In the genomic region with DNA sequence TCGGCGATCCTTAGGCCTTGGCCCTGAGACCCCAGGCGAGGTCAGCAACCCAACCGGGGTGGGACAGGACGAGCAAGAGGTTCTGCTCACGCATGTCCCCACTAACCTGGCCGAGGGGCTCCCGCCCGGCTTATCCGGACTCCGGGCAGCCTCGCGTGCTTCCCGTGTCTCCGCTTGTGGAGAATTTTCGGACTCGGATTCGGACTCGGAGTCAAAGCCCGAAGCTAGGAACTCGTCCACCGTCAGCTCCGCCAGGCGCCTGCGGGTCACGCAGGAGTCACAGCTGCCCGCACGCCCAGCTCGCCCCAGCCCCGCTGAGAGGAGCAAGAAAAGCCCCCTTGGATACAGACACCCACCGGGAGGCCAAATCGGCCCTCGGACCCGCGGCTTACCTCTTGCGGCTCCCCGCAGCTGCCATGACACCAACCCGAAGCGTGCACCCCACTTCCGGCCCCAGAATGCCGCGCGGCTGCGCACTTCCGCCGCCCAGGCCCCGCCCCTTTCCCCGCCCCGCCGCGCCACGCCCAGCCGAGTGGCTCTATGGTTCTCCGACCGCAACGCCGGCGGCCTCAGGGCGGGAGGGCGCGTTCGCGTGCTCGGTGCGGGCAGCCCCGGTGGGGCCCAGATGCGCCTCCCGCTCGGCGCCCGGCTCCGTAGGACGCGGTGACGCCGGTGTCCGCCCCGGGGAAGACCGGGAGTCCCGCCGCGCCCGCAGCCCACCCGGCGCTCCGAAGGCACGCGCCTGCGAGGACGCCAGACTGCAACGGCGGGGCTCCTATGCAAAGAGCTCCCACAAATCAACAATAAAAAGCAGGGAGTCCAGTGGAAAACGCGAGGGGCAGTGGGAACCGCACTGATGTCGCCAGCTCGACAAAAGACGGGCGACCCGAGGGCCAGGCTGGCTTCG, we compare ENCODE assay signal across 1 cellular context.
TF ChIP-seq lines count a peak whose summit lies in the region.

A gene (minus strand): TSS at position 434 of the 907 bp plus-strand sequence. CDS start 16 bp downstream, at position 418.

TF ChIP-seq in K562, 482 proteins besides CTCF, POLR2A, EP300 and RAD21 (continued from another document and continues in another):
- TF ChIP-seq, protein P1, sequence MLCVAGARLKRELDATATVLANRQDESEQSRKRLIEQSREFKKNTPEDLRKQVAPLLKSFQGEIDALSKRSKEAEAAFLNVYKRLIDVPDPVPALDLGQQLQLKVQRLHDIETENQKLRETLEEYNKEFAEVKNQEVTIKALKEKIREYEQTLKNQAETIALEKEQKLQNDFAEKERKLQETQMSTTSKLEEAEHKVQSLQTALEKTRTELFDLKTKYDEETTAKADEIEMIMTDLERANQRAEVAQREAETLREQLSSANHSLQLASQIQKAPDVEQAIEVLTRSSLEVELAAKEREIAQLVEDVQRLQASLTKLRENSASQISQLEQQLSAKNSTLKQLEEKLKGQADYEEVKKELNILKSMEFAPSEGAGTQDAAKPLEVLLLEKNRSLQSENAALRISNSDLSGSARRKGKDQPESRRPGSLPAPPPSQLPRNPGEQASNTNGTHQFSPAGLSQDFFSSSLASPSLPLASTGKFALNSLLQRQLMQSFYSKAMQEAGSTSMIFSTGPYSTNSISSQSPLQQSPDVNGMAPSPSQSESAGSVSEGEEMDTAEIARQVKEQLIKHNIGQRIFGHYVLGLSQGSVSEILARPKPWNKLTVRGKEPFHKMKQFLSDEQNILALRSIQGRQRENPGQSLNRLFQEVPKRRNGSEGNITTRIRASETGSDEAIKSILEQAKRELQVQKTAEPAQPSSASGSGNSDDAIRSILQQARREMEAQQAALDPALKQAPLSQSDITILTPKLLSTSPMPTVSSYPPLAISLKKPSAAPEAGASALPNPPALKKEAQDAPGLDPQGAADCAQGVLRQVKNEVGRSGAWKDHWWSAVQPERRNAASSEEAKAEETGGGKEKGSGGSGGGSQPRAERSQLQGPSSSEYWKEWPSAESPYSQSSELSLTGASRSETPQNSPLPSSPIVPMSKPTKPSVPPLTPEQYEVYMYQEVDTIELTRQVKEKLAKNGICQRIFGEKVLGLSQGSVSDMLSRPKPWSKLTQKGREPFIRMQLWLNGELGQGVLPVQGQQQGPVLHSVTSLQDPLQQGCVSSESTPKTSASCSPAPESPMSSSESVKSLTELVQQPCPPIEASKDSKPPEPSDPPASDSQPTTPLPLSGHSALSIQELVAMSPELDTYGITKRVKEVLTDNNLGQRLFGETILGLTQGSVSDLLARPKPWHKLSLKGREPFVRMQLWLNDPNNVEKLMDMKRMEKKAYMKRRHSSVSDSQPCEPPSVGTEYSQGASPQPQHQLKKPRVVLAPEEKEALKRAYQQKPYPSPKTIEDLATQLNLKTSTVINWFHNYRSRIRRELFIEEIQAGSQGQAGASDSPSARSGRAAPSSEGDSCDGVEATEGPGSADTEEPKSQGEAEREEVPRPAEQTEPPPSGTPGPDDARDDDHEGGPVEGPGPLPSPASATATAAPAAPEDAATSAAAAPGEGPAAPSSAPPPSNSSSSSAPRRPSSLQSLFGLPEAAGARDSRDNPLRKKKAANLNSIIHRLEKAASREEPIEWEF (CRISPR knock-in tag; IDR thresholded peaks at IDR 0.05) = no peak
- TF ChIP-seq, protein P2, sequence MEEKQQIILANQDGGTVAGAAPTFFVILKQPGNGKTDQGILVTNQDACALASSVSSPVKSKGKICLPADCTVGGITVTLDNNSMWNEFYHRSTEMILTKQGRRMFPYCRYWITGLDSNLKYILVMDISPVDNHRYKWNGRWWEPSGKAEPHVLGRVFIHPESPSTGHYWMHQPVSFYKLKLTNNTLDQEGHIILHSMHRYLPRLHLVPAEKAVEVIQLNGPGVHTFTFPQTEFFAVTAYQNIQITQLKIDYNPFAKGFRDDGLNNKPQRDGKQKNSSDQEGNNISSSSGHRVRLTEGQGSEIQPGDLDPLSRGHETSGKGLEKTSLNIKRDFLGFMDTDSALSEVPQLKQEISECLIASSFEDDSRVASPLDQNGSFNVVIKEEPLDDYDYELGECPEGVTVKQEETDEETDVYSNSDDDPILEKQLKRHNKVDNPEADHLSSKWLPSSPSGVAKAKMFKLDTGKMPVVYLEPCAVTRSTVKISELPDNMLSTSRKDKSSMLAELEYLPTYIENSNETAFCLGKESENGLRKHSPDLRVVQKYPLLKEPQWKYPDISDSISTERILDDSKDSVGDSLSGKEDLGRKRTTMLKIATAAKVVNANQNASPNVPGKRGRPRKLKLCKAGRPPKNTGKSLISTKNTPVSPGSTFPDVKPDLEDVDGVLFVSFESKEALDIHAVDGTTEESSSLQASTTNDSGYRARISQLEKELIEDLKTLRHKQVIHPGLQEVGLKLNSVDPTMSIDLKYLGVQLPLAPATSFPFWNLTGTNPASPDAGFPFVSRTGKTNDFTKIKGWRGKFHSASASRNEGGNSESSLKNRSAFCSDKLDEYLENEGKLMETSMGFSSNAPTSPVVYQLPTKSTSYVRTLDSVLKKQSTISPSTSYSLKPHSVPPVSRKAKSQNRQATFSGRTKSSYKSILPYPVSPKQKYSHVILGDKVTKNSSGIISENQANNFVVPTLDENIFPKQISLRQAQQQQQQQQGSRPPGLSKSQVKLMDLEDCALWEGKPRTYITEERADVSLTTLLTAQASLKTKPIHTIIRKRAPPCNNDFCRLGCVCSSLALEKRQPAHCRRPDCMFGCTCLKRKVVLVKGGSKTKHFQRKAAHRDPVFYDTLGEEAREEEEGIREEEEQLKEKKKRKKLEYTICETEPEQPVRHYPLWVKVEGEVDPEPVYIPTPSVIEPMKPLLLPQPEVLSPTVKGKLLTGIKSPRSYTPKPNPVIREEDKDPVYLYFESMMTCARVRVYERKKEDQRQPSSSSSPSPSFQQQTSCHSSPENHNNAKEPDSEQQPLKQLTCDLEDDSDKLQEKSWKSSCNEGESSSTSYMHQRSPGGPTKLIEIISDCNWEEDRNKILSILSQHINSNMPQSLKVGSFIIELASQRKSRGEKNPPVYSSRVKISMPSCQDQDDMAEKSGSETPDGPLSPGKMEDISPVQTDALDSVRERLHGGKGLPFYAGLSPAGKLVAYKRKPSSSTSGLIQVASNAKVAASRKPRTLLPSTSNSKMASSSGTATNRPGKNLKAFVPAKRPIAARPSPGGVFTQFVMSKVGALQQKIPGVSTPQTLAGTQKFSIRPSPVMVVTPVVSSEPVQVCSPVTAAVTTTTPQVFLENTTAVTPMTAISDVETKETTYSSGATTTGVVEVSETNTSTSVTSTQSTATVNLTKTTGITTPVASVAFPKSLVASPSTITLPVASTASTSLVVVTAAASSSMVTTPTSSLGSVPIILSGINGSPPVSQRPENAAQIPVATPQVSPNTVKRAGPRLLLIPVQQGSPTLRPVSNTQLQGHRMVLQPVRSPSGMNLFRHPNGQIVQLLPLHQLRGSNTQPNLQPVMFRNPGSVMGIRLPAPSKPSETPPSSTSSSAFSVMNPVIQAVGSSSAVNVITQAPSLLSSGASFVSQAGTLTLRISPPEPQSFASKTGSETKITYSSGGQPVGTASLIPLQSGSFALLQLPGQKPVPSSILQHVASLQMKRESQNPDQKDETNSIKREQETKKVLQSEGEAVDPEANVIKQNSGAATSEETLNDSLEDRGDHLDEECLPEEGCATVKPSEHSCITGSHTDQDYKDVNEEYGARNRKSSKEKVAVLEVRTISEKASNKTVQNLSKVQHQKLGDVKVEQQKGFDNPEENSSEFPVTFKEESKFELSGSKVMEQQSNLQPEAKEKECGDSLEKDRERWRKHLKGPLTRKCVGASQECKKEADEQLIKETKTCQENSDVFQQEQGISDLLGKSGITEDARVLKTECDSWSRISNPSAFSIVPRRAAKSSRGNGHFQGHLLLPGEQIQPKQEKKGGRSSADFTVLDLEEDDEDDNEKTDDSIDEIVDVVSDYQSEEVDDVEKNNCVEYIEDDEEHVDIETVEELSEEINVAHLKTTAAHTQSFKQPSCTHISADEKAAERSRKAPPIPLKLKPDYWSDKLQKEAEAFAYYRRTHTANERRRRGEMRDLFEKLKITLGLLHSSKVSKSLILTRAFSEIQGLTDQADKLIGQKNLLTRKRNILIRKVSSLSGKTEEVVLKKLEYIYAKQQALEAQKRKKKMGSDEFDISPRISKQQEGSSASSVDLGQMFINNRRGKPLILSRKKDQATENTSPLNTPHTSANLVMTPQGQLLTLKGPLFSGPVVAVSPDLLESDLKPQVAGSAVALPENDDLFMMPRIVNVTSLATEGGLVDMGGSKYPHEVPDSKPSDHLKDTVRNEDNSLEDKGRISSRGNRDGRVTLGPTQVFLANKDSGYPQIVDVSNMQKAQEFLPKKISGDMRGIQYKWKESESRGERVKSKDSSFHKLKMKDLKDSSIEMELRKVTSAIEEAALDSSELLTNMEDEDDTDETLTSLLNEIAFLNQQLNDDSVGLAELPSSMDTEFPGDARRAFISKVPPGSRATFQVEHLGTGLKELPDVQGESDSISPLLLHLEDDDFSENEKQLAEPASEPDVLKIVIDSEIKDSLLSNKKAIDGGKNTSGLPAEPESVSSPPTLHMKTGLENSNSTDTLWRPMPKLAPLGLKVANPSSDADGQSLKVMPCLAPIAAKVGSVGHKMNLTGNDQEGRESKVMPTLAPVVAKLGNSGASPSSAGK (IDR thresholded peaks at IDR 0.05) = no peak
- TF ChIP-seq ZNF140 (CRISPR knock-in tag; IDR thresholded peaks at IDR 0.05) (no peak), RB1 (IDR thresholded peaks at IDR 0.05; ENCODE audit: low read depth) (no peak), HEY1 (CRISPR knock-in tag; IDR thresholded peaks at IDR 0.05; ENCODE audit: borderline replicate concordance) (no peak), ZNF282 (CRISPR knock-in tag; IDR thresholded peaks at IDR 0.05) (no peak), TRIM28 (IDR thresholded peaks at IDR 0.05) (no peak), GABPB2 (CRISPR knock-in tag; conservative IDR thresholded peaks at IDR 0.05) (no peak), SOX6 (IDR thresholded peaks at IDR 0.05) (no peak), NR3C1 (CRISPR knock-in tag; IDR thresholded peaks at IDR 0.05) (no peak), TEAD2 (tag; IDR thresholded peaks at IDR 0.05) (no peak), MYBL2 (IDR thresholded peaks at IDR 0.05; ENCODE audit: low read depth) (no peak), MYBL2 (CRISPR knock-in tag; IDR thresholded peaks at IDR 0.05; ENCODE audit: borderline replicate concordance) (no peak), HDAC3 (IDR thresholded peaks at IDR 0.05; ENCODE audit: borderline replicate concordance, partially characterized antibody) (no peak), ELF4 (CRISPR knock-in tag; IDR thresholded peaks at IDR 0.05) (no peak)
- TF ChIP-seq, protein P3, sequence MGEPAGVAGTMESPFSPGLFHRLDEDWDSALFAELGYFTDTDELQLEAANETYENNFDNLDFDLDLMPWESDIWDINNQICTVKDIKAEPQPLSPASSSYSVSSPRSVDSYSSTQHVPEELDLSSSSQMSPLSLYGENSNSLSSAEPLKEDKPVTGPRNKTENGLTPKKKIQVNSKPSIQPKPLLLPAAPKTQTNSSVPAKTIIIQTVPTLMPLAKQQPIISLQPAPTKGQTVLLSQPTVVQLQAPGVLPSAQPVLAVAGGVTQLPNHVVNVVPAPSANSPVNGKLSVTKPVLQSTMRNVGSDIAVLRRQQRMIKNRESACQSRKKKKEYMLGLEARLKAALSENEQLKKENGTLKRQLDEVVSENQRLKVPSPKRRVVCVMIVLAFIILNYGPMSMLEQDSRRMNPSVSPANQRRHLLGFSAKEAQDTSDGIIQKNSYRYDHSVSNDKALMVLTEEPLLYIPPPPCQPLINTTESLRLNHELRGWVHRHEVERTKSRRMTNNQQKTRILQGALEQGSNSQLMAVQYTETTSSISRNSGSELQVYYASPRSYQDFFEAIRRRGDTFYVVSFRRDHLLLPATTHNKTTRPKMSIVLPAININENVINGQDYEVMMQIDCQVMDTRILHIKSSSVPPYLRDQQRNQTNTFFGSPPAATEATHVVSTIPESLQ (CRISPR knock-in tag; IDR thresholded peaks at IDR 0.05) = 0 out of 2 replicates have a peak, but pooled peaks have one; percentile 64
- TF ChIP-seq, protein P4, sequence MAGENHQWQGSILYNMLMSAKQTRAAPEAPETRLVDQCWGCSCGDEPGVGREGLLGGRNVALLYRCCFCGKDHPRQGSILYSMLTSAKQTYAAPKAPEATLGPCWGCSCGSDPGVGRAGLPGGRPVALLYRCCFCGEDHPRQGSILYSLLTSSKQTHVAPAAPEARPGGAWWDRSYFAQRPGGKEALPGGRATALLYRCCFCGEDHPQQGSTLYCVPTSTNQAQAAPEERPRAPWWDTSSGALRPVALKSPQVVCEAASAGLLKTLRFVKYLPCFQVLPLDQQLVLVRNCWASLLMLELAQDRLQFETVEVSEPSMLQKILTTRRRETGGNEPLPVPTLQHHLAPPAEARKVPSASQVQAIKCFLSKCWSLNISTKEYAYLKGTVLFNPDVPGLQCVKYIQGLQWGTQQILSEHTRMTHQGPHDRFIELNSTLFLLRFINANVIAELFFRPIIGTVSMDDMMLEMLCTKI (IDR thresholded peaks at IDR 0.05; ENCODE audit: partially characterized antibody) = no peak
- TF ChIP-seq, protein P5, sequence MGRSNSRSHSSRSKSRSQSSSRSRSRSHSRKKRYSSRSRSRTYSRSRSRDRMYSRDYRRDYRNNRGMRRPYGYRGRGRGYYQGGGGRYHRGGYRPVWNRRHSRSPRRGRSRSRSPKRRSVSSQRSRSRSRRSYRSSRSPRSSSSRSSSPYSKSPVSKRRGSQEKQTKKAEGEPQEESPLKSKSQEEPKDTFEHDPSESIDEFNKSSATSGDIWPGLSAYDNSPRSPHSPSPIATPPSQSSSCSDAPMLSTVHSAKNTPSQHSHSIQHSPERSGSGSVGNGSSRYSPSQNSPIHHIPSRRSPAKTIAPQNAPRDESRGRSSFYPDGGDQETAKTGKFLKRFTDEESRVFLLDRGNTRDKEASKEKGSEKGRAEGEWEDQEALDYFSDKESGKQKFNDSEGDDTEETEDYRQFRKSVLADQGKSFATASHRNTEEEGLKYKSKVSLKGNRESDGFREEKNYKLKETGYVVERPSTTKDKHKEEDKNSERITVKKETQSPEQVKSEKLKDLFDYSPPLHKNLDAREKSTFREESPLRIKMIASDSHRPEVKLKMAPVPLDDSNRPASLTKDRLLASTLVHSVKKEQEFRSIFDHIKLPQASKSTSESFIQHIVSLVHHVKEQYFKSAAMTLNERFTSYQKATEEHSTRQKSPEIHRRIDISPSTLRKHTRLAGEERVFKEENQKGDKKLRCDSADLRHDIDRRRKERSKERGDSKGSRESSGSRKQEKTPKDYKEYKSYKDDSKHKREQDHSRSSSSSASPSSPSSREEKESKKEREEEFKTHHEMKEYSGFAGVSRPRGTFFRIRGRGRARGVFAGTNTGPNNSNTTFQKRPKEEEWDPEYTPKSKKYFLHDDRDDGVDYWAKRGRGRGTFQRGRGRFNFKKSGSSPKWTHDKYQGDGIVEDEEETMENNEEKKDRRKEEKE (IDR thresholded peaks at IDR 0.05; ENCODE audit: borderline replicate concordance in 1 of 2, control insufficient read depth in 1 of 2, low read depth in 2 of 2, low read length in 1 of 2) = no peak
- TF ChIP-seq, protein P6, sequence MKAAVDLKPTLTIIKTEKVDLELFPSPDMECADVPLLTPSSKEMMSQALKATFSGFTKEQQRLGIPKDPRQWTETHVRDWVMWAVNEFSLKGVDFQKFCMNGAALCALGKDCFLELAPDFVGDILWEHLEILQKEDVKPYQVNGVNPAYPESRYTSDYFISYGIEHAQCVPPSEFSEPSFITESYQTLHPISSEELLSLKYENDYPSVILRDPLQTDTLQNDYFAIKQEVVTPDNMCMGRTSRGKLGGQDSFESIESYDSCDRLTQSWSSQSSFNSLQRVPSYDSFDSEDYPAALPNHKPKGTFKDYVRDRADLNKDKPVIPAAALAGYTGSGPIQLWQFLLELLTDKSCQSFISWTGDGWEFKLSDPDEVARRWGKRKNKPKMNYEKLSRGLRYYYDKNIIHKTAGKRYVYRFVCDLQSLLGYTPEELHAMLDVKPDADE (conservative IDR thresholded peaks at IDR 0.05; ENCODE audit: control insufficient read depth, low read depth, low read length) = 0 out of 2 replicates have a peak, but pooled peaks have one; percentile 79
